Comparison of ENCODE assay signal across 1 cellular context in genomic region chr3:131794766-131795381, GRCh38.
A peak's percentile ranks its signal among the peaks of the same experiment; 100 is the strongest.
TF ChIP-seq lines count a peak whose summit lies in the region.

No MANE protein-coding gene starts in this region.

TF ChIP-seq in GM12878, 131 proteins besides CTCF, POLR2A, EP300 and RAD21 (continued from another document):
- TF ChIP-seq CUX1 (IDR thresholded peaks at IDR 0.05; ENCODE audit: insufficient replicate concordance, low read depth, low read length), result peak; percentile 40
- TF ChIP-seq GATAD2B (conservative IDR thresholded peaks at IDR 0.05; ENCODE audit: low read depth), result no peak
- no peak for TF ChIP-seq HDAC6 (IDR thresholded peaks at IDR 0.05; ENCODE audit: unreplicated experiment)
- no peak for TF ChIP-seq ESRRA (IDR thresholded peaks at IDR 0.05; ENCODE audit: low read length)
- TF ChIP-seq YY1 (IDR thresholded peaks at IDR 0.05; ENCODE audit: low read depth, low read length), result peak; percentile 29; the same call in 1 of the 2 replicates
- TF ChIP-seq ZBTB11 (CRISPR knock-in tag; IDR thresholded peaks at IDR 0.05), result no peak
- TF ChIP-seq USF1 (IDR thresholded peaks at IDR 0.05; ENCODE audit: borderline replicate concordance, extremely low read length, insufficient read depth, low read depth, low read length), result no peak
- no peak for TF ChIP-seq KAT2A (conservative IDR thresholded peaks at IDR 0.05; ENCODE audit: control insufficient read depth, low read depth, low read length)
- no peak for TF ChIP-seq CBX3 (IDR thresholded peaks at IDR 0.05; ENCODE audit: borderline replicate concordance, low read depth)
